10 cellular contexts compared by ENCODE assay signal in the genomic region with DNA sequence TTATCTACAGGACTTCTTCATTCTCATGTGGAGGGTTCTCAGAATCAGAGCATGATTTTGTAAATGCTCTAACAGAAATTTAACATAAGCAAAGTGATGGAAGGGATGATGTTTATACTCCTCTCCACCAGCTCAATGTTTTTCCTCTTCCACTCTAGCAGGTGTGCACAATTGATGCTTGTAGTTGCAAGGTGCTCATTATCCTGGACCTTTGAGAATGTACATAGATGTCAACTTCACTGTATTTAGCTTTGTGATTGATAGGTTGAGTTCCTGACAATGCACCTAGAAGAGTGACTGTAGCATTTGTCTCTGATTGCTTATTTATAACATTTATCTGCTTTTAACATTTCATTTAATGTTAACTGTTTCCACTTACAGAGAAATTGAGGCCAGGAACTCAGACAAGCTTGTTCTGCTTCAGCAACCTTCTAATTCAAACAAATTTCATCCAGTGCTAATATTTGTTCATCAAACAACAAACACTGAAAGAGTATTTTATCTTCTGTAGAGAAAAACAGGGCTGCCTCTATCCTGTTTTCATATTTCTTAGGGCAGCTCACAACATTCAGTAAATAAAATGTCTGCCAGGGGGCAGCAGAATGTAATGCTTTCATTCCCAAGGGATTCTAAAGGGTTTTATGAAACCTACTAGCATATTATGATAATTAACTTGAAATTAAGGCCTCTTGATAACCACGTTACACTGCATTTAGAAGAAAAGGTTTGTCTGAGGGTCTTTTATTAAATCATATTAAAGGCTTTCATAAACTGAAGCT.
A peak's percentile ranks its signal among the peaks of the same experiment; 100 is the strongest.
DNase-seq lines count a peak whose midpoint lies in the region; ATAC-seq, FAIRE-seq and TF ChIP-seq lines count a peak whose summit lies in the region.
"Had no signal": no experiment of that assay in that cellular context is flagged by ENCODE, and none has a peak within 500 bp of the region (broad histone marks: within the 10 kb centered on the region; RNA-seq: fewer than 3 reads in every experiment).

No MANE protein-coding gene starts in this region.

- 65 to 77% methylated on average over 1 of the region's 1 CpG for WGBS in sigmoid colon, 2 donors

- peaks cover 2% of the 10 kb centered on the region for H3K27me3 Mint-ChIP-seq in astrocyte (ENCODE audit: low read depth, unreplicated experiment)

- no peaks in the 10 kb centered on the region for H3K27me3 ChIP-seq in astrocyte (ENCODE audit: insufficient read depth, low read length)
- no peaks in the 10 kb centered on the region for H3K27me3 ChIP-seq in lower lobe of right lung (ENCODE audit: low read depth)
- H3K27me3 ChIP-seq in sigmoid colon = no peaks in the 10 kb centered on the region

- FAIRE-seq in astrocyte (lab: Jason Lieb, UNC) = no peak

- H3K4me1 Mint-ChIP-seq in astrocyte (ENCODE audit: low read depth, unreplicated experiment) = no peaks in the 10 kb centered on the region

- H3K9ac ChIP-seq in astrocyte (ENCODE audit: low read length) = no peak overlapping the region

- no peaks in the 10 kb centered on the region for H3K79me2 ChIP-seq in astrocyte (ENCODE audit: insufficient read depth, low read length)

- no peak overlapping the region for H3K4me2 ChIP-seq in astrocyte (ENCODE audit: low read length)

- H3K36me3 Mint-ChIP-seq in astrocyte (ENCODE audit: low read depth, unreplicated experiment) = no peaks in the 10 kb centered on the region
- H3K36me3 Mint-ChIP-seq: activated naive CD4-positive, alpha-beta T cell treated with anti-CD3 and anti-CD28 coated beads, Interleukin-2, amount 50 U/mL, for 72 hours had no signal

- H3K9me3 ChIP-seq in astrocyte (ENCODE audit: insufficient read depth, low read depth, low read length) (no peaks in the 10 kb centered on the region), lower lobe of right lung (no peaks in the 10 kb centered on the region), sigmoid colon (no peaks in the 10 kb centered on the region)

- H3K36me3 ChIP-seq in astrocyte (ENCODE audit: insufficient read depth, low read length) = no peaks in the 10 kb centered on the region
- no peaks in the 10 kb centered on the region for H3K36me3 ChIP-seq in lower lobe of right lung
- no peaks in the 10 kb centered on the region for H3K36me3 ChIP-seq in sigmoid colon

- intact Hi-C loops in lower lobe of right lung (cut with DNase I) = no loop called here
- intact Hi-C loops in sigmoid colon (cut with DNase I) = loop anchor here (10.0 kb wide), 1 partner anchor 432 kb away; no protein-coding TSS in a partner anchor

- H2AFZ ChIP-seq in astrocyte (ENCODE audit: low read depth, low read length) = no peak overlapping the region

- peaks cover 3% of the 10 kb centered on the region for H3K9me3 Mint-ChIP-seq in astrocyte (ENCODE audit: unreplicated experiment)

- no peak overlapping the region for H3K4me3 Mint-ChIP-seq in astrocyte (ENCODE audit: unreplicated experiment)

- ATAC-seq in lower lobe of right lung (peak in 1 of 2 donors; percentile 37), GM19452 (IDR thresholded peaks at IDR 0.05; ENCODE audit: unreplicated experiment) (no peak)
- ATAC-seq: activated naive CD4-positive, alpha-beta T cell treated with anti-CD3 and anti-CD28 coated beads, Interleukin-2, amount 50 U/mL, for 72 hours had no signal

- no peak overlapping the region for H3K27ac Mint-ChIP-seq in astrocyte (ENCODE audit: unreplicated experiment)
- H3K27ac Mint-ChIP-seq: activated naive CD4-positive, alpha-beta T cell treated with anti-CD3 and anti-CD28 coated beads, Interleukin-2, amount 50 U/mL, for 72 hours had no signal

- TF ChIP-seq CTCF in astrocyte (IDR thresholded peaks at IDR 0.05; ENCODE audit: insufficient read depth, low read depth, low read length) = peak; percentile 18
- TF ChIP-seq CTCF in lower lobe of right lung (IDR thresholded peaks at IDR 0.05) = peak; percentile 26
- no peak for TF ChIP-seq CTCF in sigmoid colon (IDR thresholded peaks at IDR 0.05)

- no peak overlapping the region for H3K27ac ChIP-seq in astrocyte (ENCODE audit: low read depth, low read length)
- H3K27ac ChIP-seq in lower lobe of right lung = no peak overlapping the region
- H3K27ac ChIP-seq in sigmoid colon = no peak overlapping the region

- no peak for TF ChIP-seq EP300 in sigmoid colon (IDR thresholded peaks at IDR 0.05)

- no peak for TF ChIP-seq POLR2A in sigmoid colon (IDR thresholded peaks at IDR 0.05)

- H3K4me1 ChIP-seq in astrocyte (ENCODE audit: insufficient read depth, low read length) = no peaks in the 10 kb centered on the region
- no peaks in the 10 kb centered on the region for H3K4me1 ChIP-seq in lower lobe of right lung
- no peaks in the 10 kb centered on the region for H3K4me1 ChIP-seq in sigmoid colon

- DNase-seq in D341Med (ENCODE audit: low spot score) = peak; percentile 46
- peak; percentile 83 for DNase-seq in NCI-H146 (lab: John Stamatoyannopoulos, UW)
- no peak for DNase-seq in astrocyte (ENCODE audit: low read depth)
- DNase-seq in lower lobe of right lung = no peak
- DNase-seq in sigmoid colon = no peak
- no peak for DNase-seq in stimulated activated CD4-positive, alpha-beta T cell treated with anti-CD3 and anti-CD28 coated beads, Interleukin-15, amount 100 ng/mL, for 24 hours
- no peak for DNase-seq in activated naive CD4-positive, alpha-beta T cell (lab: John Stamatoyannopoulos, UW)
- DNase-seq: NCI-H1694 had no signal

- H3K4me3 ChIP-seq in astrocyte (ENCODE audit: insufficient read depth, low read depth, low read length) (no peak overlapping the region), lower lobe of right lung (no peak overlapping the region), sigmoid colon (no peak overlapping the region)

- H4K20me1 ChIP-seq in astrocyte (ENCODE audit: insufficient read depth, low read length) = no peaks in the 10 kb centered on the region

Comparison
In these comparisons a context has a peak if more than half of its experiments do, and no peak if none do; other contexts are left out.
1. DNase-seq: peak in D341Med (single experiment) and NCI-H146 (single experiment); none in astrocyte (single experiment), lower lobe of right lung (single experiment), sigmoid colon (single experiment), stimulated activated CD4-positive, alpha-beta T cell treated with anti-CD3 and anti-CD28 coated beads, Interleukin-15, amount 100 ng/mL, for 24 hours (single experiment) and activated naive CD4-positive, alpha-beta T cell (0 of 4).
2. CTCF ChIP-seq: peak in astrocyte (single experiment) and lower lobe of right lung (single experiment); none in sigmoid colon (0 of 4).